ENCODE assay signal across 13 cellular contexts in genomic region chr4:138834029-138834428, GRCh38.
DNase-seq lines count a peak whose midpoint lies in the region; ATAC-seq and TF ChIP-seq lines count a peak whose summit lies in the region.
"Had no signal": no experiment of that assay in that cellular context is flagged by ENCODE, and none has a peak within 500 bp of the region (broad histone marks: within the 10 kb centered on the region; RNA-seq: fewer than 3 reads in every experiment).

No MANE protein-coding gene starts in this region.

- H4K20me1 ChIP-seq in OCI-LY3 (ENCODE audit: insufficient read depth, low read length): no peaks in the 10 kb centered on the region

- H2AFZ ChIP-seq in OCI-LY3 (ENCODE audit: low read depth, low read length): peak overlapping the region; percentile 25

- H3K4me1 ChIP-seq in cardiac muscle cell (ENCODE audit: low read depth): peaks cover 26% of the 10 kb centered on the region
- no peaks in the 10 kb centered on the region for H3K4me1 ChIP-seq in right cardiac atrium (ENCODE audit: control insufficient read depth, insufficient read depth, low read length)
- peaks cover 49% of the 10 kb centered on the region for H3K4me1 ChIP-seq in OCI-LY3 (ENCODE audit: low read length)
- H3K4me1 ChIP-seq: lower lobe of right lung had no signal

- no peaks in the 10 kb centered on the region for H3K9me3 ChIP-seq in cardiac muscle cell (ENCODE audit: low read depth)
- H3K9me3 ChIP-seq in right cardiac atrium (ENCODE audit: control insufficient read depth, low read length): no peaks in the 10 kb centered on the region
- no peaks in the 10 kb centered on the region for H3K9me3 ChIP-seq in OCI-LY3 (ENCODE audit: insufficient read depth, low read length)
- H3K9me3 ChIP-seq: lower lobe of right lung had no signal

- peak overlapping the region; percentile 51 for H3K4me2 ChIP-seq in OCI-LY3 (ENCODE audit: low read length)

- no peak for TF ChIP-seq CTCF in cardiac muscle cell (IDR thresholded peaks at IDR 0.05; ENCODE audit: low read depth, low read length)
- no peak for TF ChIP-seq CTCF in OCI-LY3 (IDR thresholded peaks at IDR 0.05; ENCODE audit: low read depth, low read length)

- no peak for ATAC-seq in right cardiac atrium
- ATAC-seq in HG03060 (IDR thresholded peaks at IDR 0.05; ENCODE audit: low read depth, unreplicated experiment): peak; percentile 47
- no peak for ATAC-seq in GM18868 (IDR thresholded peaks at IDR 0.05; ENCODE audit: unreplicated experiment)
- ATAC-seq: lower lobe of right lung had no signal

- H3K27me3 ChIP-seq in cardiac muscle cell (no peaks in the 10 kb centered on the region), right cardiac atrium (ENCODE audit: control insufficient read depth, insufficient read depth) (no peaks in the 10 kb centered on the region), OCI-LY3 (ENCODE audit: low read depth, low read length) (no peaks in the 10 kb centered on the region), H7 (ENCODE audit: control insufficient read depth, insufficient read depth, low read length) (no peaks in the 10 kb centered on the region)

- H3K27ac ChIP-seq in cardiac muscle cell (peak overlapping the region; percentile 58), right cardiac atrium (ENCODE audit: low read length) (no peak overlapping the region), OCI-LY3 (ENCODE audit: low read length) (no peak overlapping the region)
- H3K27ac ChIP-seq: lower lobe of right lung had no signal

- DNase-seq in cardiac muscle cell (ENCODE audit: low read depth in 1 of 2, low spot score in 1 of 2) (no peak), right cardiac atrium (no peak), H7 (no peak), COLO829 (ENCODE audit: low spot score) (no peak)
- no peak for DNase-seq in NK-92 treated with Interleukin-12 subunit alpha and Interleukin-12 subunit beta, amount 100 ng/mL, for 24 hours (lab: John Stamatoyannopoulos, UW)
- DNase-seq: erythroblast; lower lobe of right lung; NCI-H510A; nucleus accumbens; stimulated activated CD8-positive, alpha-beta memory T cell treated with anti-CD3 and anti-CD28 coated beads, Interleukin-4, amount 100 ng/mL, for 48 hours had no signal

- H3K4me3 ChIP-seq in cardiac muscle cell (no peak overlapping the region), right cardiac atrium (ENCODE audit: low read length) (no peak overlapping the region), OCI-LY3 (ENCODE audit: low read length) (peak overlapping the region; percentile 7), H7 (ENCODE audit: insufficient read depth, low read depth, low read length) (no peak overlapping the region)
- H3K4me3 ChIP-seq: lower lobe of right lung had no signal

- intact Hi-C loops in right cardiac atrium (cut with DNase I): no loop called here

- H3K9ac ChIP-seq in OCI-LY3 (ENCODE audit: low read length): peak overlapping the region; percentile 1; the same call in 1 of the 2 replicates

- H3K36me3 ChIP-seq in cardiac muscle cell: no peaks in the 10 kb centered on the region
- H3K36me3 ChIP-seq in OCI-LY3 (replicated peaks; ENCODE audit: low read depth, low read length): no peaks in the 10 kb centered on the region
- H3K36me3 ChIP-seq in H7 (replicated peaks; ENCODE audit: control insufficient read depth, insufficient read depth, low read length): no peaks in the 10 kb centered on the region
- H3K36me3 ChIP-seq: lower lobe of right lung had no signal

- no peaks in the 10 kb centered on the region for H3K79me2 ChIP-seq in OCI-LY3 (ENCODE audit: low read length)

- 51% methylated on average over 2 of the region's 2 CpGs for WGBS in right cardiac atrium
